ENCODE assay signal across 14 cellular contexts in the genomic region with DNA sequence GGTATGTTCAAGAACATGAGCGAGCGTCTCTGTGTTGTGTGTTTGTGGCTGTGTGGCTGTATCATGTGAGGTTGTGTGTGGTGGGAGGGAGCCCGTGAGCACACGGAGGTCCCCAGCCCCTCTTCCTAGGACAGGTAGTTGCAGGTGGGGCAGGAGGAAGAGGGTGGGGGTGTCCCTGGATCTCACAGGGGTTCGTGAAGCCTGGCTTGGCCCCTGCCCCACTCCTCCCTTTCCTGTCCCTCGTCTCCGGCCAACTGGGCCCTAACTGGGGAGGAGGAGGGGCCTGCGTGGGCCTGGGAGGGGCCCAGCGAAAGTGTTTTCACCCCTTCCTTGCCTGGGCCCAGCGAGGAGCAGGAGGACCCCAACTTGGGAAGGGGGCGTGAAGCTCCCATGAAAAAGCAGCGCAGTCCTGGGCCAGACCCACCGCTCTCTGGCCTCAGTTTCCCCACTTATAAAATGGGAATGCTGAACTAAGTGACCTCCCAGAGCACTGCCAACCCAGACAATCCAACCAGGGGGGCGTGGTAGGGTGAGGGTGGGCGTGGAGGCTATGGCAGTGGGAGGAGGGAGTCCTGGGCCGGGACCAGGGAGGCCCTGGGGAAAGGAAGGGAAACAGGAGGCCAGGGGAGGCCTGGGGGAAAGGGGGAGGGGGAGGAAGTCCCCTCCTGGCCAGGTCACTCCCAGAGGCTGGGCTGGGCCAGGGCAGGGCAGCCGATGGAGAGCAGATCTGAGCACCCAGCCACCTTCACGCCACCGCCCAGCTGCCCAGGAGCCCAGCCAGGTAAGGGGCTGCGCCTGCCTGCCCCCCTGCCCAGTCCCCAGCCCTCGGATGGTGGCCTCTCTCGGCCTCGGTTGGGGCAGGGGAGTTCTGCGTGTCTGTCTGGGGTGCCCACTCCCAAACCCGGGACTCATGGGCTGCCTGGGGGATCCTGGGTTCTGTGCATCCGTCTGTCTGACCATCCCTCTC. TPM values are rescaled to one million over a fixed set of nuclear protein-coding genes. Genes with fewer than 3 reads are reported as not detected.
DNase-seq lines count a peak whose midpoint lies in the region; ATAC-seq, FAIRE-seq and TF ChIP-seq lines count a peak whose summit lies in the region.
"Had no signal": no experiment of that assay in that cellular context is flagged by ENCODE, and none has a peak within 500 bp of the region (broad histone marks: within the 10 kb centered on the region; RNA-seq: fewer than 3 reads in every experiment).

A gene (plus strand): TSS at position 683 of the 967 bp plus-strand sequence. CDS start 473 bp downstream, outside the sequence.

- peaks cover 46% of the 10 kb centered on the region for H3K4me1 Mint-ChIP-seq in CD8-positive, alpha-beta T cell (ENCODE audit: low read depth)
- peaks cover 31 to 62% of the 10 kb centered on the region in 2 donors for H3K4me1 Mint-ChIP-seq in natural killer cell

- no peak within 1 kb of the TSS for H3K4me2 ChIP-seq in Karpas-422 (ENCODE audit: low read depth, low read length, poor library complexity, severe bottlenecking)
- H3K4me2 ChIP-seq in GM12878 (ENCODE audit: control insufficient read depth, insufficient read depth) = no peak within 1 kb of the TSS
- H3K4me2 ChIP-seq in smooth muscle cell = no peak within 1 kb of the TSS

- peak within 1 kb of the TSS; percentile 84 for H3K27ac Mint-ChIP-seq in CD8-positive, alpha-beta T cell
- peak within 1 kb of the TSS; percentile 70 to 91 for H3K27ac Mint-ChIP-seq in natural killer cell

- H3K9ac ChIP-seq in Karpas-422 (ENCODE audit: low read length) = no peak within 1 kb of the TSS
- no peak within 1 kb of the TSS for H3K9ac ChIP-seq in GM12878 (ENCODE audit: control insufficient read depth, insufficient read depth, low read length)
- H3K9ac ChIP-seq in smooth muscle cell (ENCODE audit: low read depth) = no peak within 1 kb of the TSS

- CTCF ChIA-PET in CD8-positive, alpha-beta T cell (lab: Charles Lee) = interaction anchor here (1.7 kb wide), 1 partner anchor 43 kb away, joined by 3 read pairs; no protein-coding TSS in a partner anchor
- CTCF ChIA-PET in GM12878 (lab: Yijun Ruan, JAX) = no interaction called here

- in situ Hi-C loops in GM12878 (cut with MboI) = no loop called here

- no peaks in the 10 kb centered on the region for H3K36me3 ChIP-seq in CD8-positive, alpha-beta T cell (ENCODE audit: insufficient read depth, low read length)
- H3K36me3 ChIP-seq in Karpas-422 (ENCODE audit: insufficient read depth, low read length) (no peaks in the 10 kb centered on the region), GM12878 (ENCODE audit: control insufficient read depth in 2 of 2, insufficient read depth in 2 of 2, low read length in 1 of 2) (no peaks in the 10 kb centered on the region), smooth muscle cell (ENCODE audit: low read depth) (no peaks in the 10 kb centered on the region)
- H3K36me3 ChIP-seq: adrenal gland, thyroid gland had no signal

- H3K4me1 ChIP-seq in CD8-positive, alpha-beta T cell (ENCODE audit: insufficient read depth, low read length) = peaks cover 60% of the 10 kb centered on the region
- peaks cover 17% of the 10 kb centered on the region for H3K4me1 ChIP-seq in Karpas-422 (ENCODE audit: low read length)
- H3K4me1 ChIP-seq in GM12878 (ENCODE audit: control insufficient read depth, insufficient read depth, low read length) = peaks cover 9% of the 10 kb centered on the region
- no peaks in the 10 kb centered on the region for H3K4me1 ChIP-seq in smooth muscle cell (ENCODE audit: low read depth)
- H3K4me1 ChIP-seq: adrenal gland, thyroid gland had no signal

- intact Hi-C loops in CD8-positive, alpha-beta T cell (cut with DNase I, micrococcal nuclease) = no loop called here
- intact Hi-C loops in GM12878 (cut with micrococcal nuclease; ENCODE audit: unreplicated experiment) = no loop called here
- intact Hi-C loops in natural killer cell (cut with micrococcal nuclease) = no loop called here

- TF ChIP-seq EP300 in GM12878 (IDR thresholded peaks at IDR 0.05; ENCODE audit: borderline replicate concordance in 1 of 2, control insufficient read depth in 1 of 2, low read depth in 2 of 2, low read length in 2 of 2) = no peak

- no peak for TF ChIP-seq POLR2A in GM12878 (IDR thresholded peaks at IDR 0.05; ENCODE audit: low read depth, low read length)

- no peaks in the 10 kb centered on the region for H3F3A ChIP-seq in smooth muscle cell (ENCODE audit: low read depth)

- no peak for DNase-seq in CD8-positive, alpha-beta T cell
- DNase-seq in Karpas-422 (peak; percentile 62), GM12878 (ENCODE audit: low read depth, low spot score) (no peak), natural killer cell (no peak), dermis blood vessel endothelial cell (no peak), smooth muscle cell (lab: John Stamatoyannopoulos, UW; ENCODE audit: unreplicated experiment) (no peak), globus pallidus (ENCODE audit: low spot score) (no peak)
- DNase-seq: NCI-H1048; NK-92 treated with Interleukin-12 subunit alpha and Interleukin-12 subunit beta, amount 100 ng/mL, for 24 hours; thyroid gland had no signal

- peak; percentile 37 for ATAC-seq in CD8-positive, alpha-beta T cell
- ATAC-seq in GM12878 (peak; percentile 3; the same call in 2 of the 3 replicates), natural killer cell (peak in 1 of 3 donors; percentile 9), HG02798 (IDR thresholded peaks at IDR 0.05; ENCODE audit: poor library complexity, unreplicated experiment) (no peak)

- no peak within 1 kb of the TSS for H3K4me3 ChIP-seq in CD8-positive, alpha-beta T cell (ENCODE audit: low read depth, low read length)
- no peak within 1 kb of the TSS for H3K4me3 ChIP-seq in Karpas-422 (ENCODE audit: low read length)
- H3K4me3 ChIP-seq in GM12878 = no peak within 1 kb of the TSS
- H3K4me3 ChIP-seq in smooth muscle cell = no peak within 1 kb of the TSS
- H3K4me3 ChIP-seq: adrenal gland, thyroid gland had no signal

- H2AFZ ChIP-seq in Karpas-422 (ENCODE audit: low read length) = no peak within 1 kb of the TSS
- H2AFZ ChIP-seq in GM12878 (ENCODE audit: control insufficient read depth, low read depth, low read length) = no peak within 1 kb of the TSS
- no peak within 1 kb of the TSS for H2AFZ ChIP-seq in smooth muscle cell (ENCODE audit: low read depth)

- FAIRE-seq in GM12878 (lab: Jason Lieb, UNC) = no peak
- FAIRE-seq: endometrium had no signal

- BruUV-seq in GM12878 (replicated peaks; lab: Mats Ljungman, UMichigan) = no TSS peak

- H3K27me3 ChIP-seq in CD8-positive, alpha-beta T cell (ENCODE audit: insufficient read depth, low read length) = no peaks in the 10 kb centered on the region
- no peaks in the 10 kb centered on the region for H3K27me3 ChIP-seq in Karpas-422 (ENCODE audit: low read length)
- H3K27me3 ChIP-seq in GM12878 (replicated peaks in 1 of 2; ENCODE audit: control insufficient read depth in 2 of 2, insufficient read depth in 2 of 2, low read length in 1 of 2) = no peaks in the 10 kb centered on the region
- no peaks in the 10 kb centered on the region for H3K27me3 ChIP-seq in smooth muscle cell (ENCODE audit: low read depth)
- H3K27me3 ChIP-seq: thyroid gland had no signal

- no peaks in the 10 kb centered on the region for H3K9me3 Mint-ChIP-seq in CD8-positive, alpha-beta T cell
- H3K9me3 Mint-ChIP-seq in natural killer cell = no peaks in the 10 kb centered on the region

- no peaks in the 10 kb centered on the region for H3K27me3 Mint-ChIP-seq in CD8-positive, alpha-beta T cell (ENCODE audit: low read depth)
- H3K27me3 Mint-ChIP-seq in natural killer cell (ENCODE audit: low read depth in 2 of 2) = no peaks in the 10 kb centered on the region

- H3K4me3 Mint-ChIP-seq in CD8-positive, alpha-beta T cell = peak within 1 kb of the TSS; percentile 66
- H3K4me3 Mint-ChIP-seq in natural killer cell = peak within 1 kb of the TSS; percentile 62

- no peaks in the 10 kb centered on the region for H3K9me3 ChIP-seq in CD8-positive, alpha-beta T cell (ENCODE audit: low read length)
- H3K9me3 ChIP-seq in Karpas-422 (ENCODE audit: low read length) = no peaks in the 10 kb centered on the region
- no peaks in the 10 kb centered on the region for H3K9me3 ChIP-seq in GM12878 (replicated peaks; ENCODE audit: control insufficient read depth, insufficient read depth, low read length)
- no peaks in the 10 kb centered on the region for H3K9me3 ChIP-seq in smooth muscle cell (replicated peaks; ENCODE audit: low read depth)
- H3K9me3 ChIP-seq: adrenal gland, thyroid gland had no signal

- peaks cover 14% of the 10 kb centered on the region for H3K36me3 Mint-ChIP-seq in CD8-positive, alpha-beta T cell
- no peaks in the 10 kb centered on the region for H3K36me3 Mint-ChIP-seq in natural killer cell

- POLR2A ChIA-PET in CD8-positive, alpha-beta T cell (lab: Charles Lee) = interaction anchor here (1.1 kb wide), 2 partner anchors 18 to 42 kb away, joined by 3 read pairs; no protein-coding TSS in a partner anchor
- POLR2A ChIA-PET in GM12878 (lab: Charles Lee) = no interaction called here

- no peak for TF ChIP-seq CTCF in CD8-positive, alpha-beta T cell (IDR thresholded peaks at IDR 0.05)
- TF ChIP-seq CTCF in GM12878 (IDR thresholded peaks at IDR 0.05 in 2 of 3, conservative IDR thresholded peaks at IDR 0.05 in 1 of 3; ENCODE audit: control insufficient read depth in 2 of 3, extremely low read depth in 1 of 3, insufficient read depth in 1 of 3, low read depth in 3 of 3, low read length in 3 of 3) (no peak), natural killer cell (IDR thresholded peaks at IDR 0.05) (no peak), smooth muscle cell (IDR thresholded peaks at IDR 0.05; ENCODE audit: borderline replicate concordance, insufficient read depth, poor library complexity, severe bottlenecking) (no peak)

- TF ChIP-seq RAD21 in GM12878 (IDR thresholded peaks at IDR 0.05; ENCODE audit: insufficient read depth, low read depth, low read length) = no peak

- H3K79me2 ChIP-seq in Karpas-422 (ENCODE audit: low read length) (no peaks in the 10 kb centered on the region), GM12878 (ENCODE audit: control insufficient read depth, insufficient read depth, low read length) (no peaks in the 10 kb centered on the region), smooth muscle cell (ENCODE audit: low read depth) (no peaks in the 10 kb centered on the region)

- RAD21 ChIA-PET in GM12878 (lab: Charles Lee; ENCODE audit: unreplicated experiment) = no interaction called here

- 42% methylated on average over 19 of the region's 26 CpGs for WGBS in GM12878 (ENCODE audit: insufficient coverage, insufficient replicate concordance, low lambda C conversion rate, missing lambda C conversion rate)
- 76% methylated on average over 24 of the region's 26 CpGs for WGBS in smooth muscle cell (ENCODE audit: low lambda C conversion rate)

- H3K27ac ChIP-seq in CD8-positive, alpha-beta T cell (ENCODE audit: low read depth, low read length) = no peak within 1 kb of the TSS
- H3K27ac ChIP-seq in Karpas-422 (ENCODE audit: low read length) = no peak within 1 kb of the TSS
- no peak within 1 kb of the TSS for H3K27ac ChIP-seq in GM12878 (ENCODE audit: control insufficient read depth, insufficient read depth)
- H3K27ac ChIP-seq in smooth muscle cell (ENCODE audit: low read depth) = no peak within 1 kb of the TSS
- H3K27ac ChIP-seq: thyroid gland, VCaP had no signal

- SMC1A ChIA-PET in GM12878 (lab: Charles Lee; ENCODE audit: uncharacterized antibody, unreplicated experiment) = no interaction called here

- no peaks in the 10 kb centered on the region for H3K9me2 ChIP-seq in Karpas-422 (replicated peaks; ENCODE audit: insufficient read depth, low read length)

- H4K20me1 ChIP-seq in Karpas-422 (ENCODE audit: insufficient read depth, low read depth, low read length) = peaks cover 9% of the 10 kb centered on the region; the same call in 1 of the 2 replicates
- no peaks in the 10 kb centered on the region for H4K20me1 ChIP-seq in GM12878 (ENCODE audit: control insufficient read depth, insufficient read depth)
- no peaks in the 10 kb centered on the region for H4K20me1 ChIP-seq in smooth muscle cell (ENCODE audit: low read depth)

RNA-seq across cellular contexts. Expression of the gene that starts here (rescaled TPM):
- total RNA-seq in CD8-positive, alpha-beta T cell = not detected
- total RNA-seq in Karpas-422 (2014; rRNA removed; shearing (Covaris generic); ENCODE audit: low replicate concordance) = not detected in 2 replicates
- total RNA-seq in GM12878 (2013; cell fraction: nucleolus; rRNA removed) = not detected in 2 replicates
- total RNA-seq in GM12878 (2014; rRNA removed) = not detected in 2 replicates
- total RNA-seq in GM12878 (2014; rRNA removed; fragmentation: Illumina TruSeq; extraction: Trizol) = not detected in 2 replicates
- not detected in 2 replicates for total RNA-seq in GM12878 (2021)
- not detected for polyA plus RNA-seq in GM12878 (2011; ENCODE audit: low read depth)
- polyA plus RNA-seq in GM12878 (2011; rRNA removed) = not detected in 2 replicates
- 0.03 and 0.07 TPM in 2 replicates for polyA plus RNA-seq in GM12878 (2011; cell fraction: cytosol; rRNA removed)
- 0.43 and 0.44 TPM in 2 replicates for polyA plus RNA-seq in GM12878 (2011; cell fraction: nucleus; rRNA removed)
- 0.14 and 0.54 TPM in 2 replicates for polyA plus RNA-seq in GM12878 (2012)
- not detected in 2 replicates for polyA plus RNA-seq in GM12878 (2014; fragmentation: Illumina TruSeq; extraction: Trizol)
- not detected for polyA plus RNA-seq in GM12878 (2014; fragmentation: Nextera tagmentation; extraction: Ambion mirVana)
- polyA plus RNA-seq in GM12878 (2014; rRNA removed) = not detected in 2 replicates
- polyA plus RNA-seq in GM12878 (2016; fragmentation: Nextera tagmentation; extraction: Ambion mirVana) = under 1 TPM; 0.12 to 0.37 TPM
- not detected in 2 replicates for polyA minus RNA-seq in GM12878 (2011; rRNA and poly(A)+ RNA removed)
- polyA minus RNA-seq in GM12878 (2011; cell fraction: cytosol; rRNA and poly(A)+ RNA removed) = not detected in 2 replicates
- not detected in 2 replicates for polyA minus RNA-seq in GM12878 (2011; cell fraction: nucleus; rRNA and poly(A)+ RNA removed)
- not detected for total RNA-seq in natural killer cell
- total RNA-seq in dermis blood vessel endothelial cell = 4.7 and 6.3 TPM in 2 replicates
- total RNA-seq in smooth muscle cell = not detected in 2 replicates
- polyA plus RNA-seq in smooth muscle cell = not detected in 2 replicates

Comparison
In these comparisons a context has a peak if more than half of its experiments do, and no peak if none do; other contexts are left out.
1. Peak in ATAC-seq in CD8-positive, alpha-beta T cell; RNA of the gene not detected or under 1 TPM.
2. Peak in DNase-seq in Karpas-422; RNA of the gene not detected or under 1 TPM.
3. Peak in ATAC-seq in GM12878; RNA of the gene not detected or under 1 TPM.